ENCODE assay signal across 8 cellular contexts in genomic region chr6:138692058-138692977, GRCh38.
DNase-seq lines count a peak whose midpoint lies in the region; ATAC-seq and TF ChIP-seq lines count a peak whose summit lies in the region.

No MANE protein-coding gene starts in this region.

- H3K27ac ChIP-seq in hepatocyte, result peak overlapping the region; percentile 89

- no peaks in the 10 kb centered on the region for H3K4me1 ChIP-seq in hepatocyte (ENCODE audit: insufficient read depth)

- H3K36me3 ChIP-seq in hepatocyte (replicated peaks; ENCODE audit: insufficient read depth, low read depth), result no peaks in the 10 kb centered on the region

- H3K4me3 ChIP-seq in astrocyte of the cerebellum (ENCODE audit: low read depth, low read length), result peak overlapping the region; percentile 83
- peak overlapping the region; percentile 91 for H3K4me3 ChIP-seq in hepatocyte

- under 1% methylated on average over 43 of the region's 103 CpGs for WGBS in hepatocyte (ENCODE audit: low lambda C conversion rate, missing lambda C conversion rate)

- in situ Hi-C loops in astrocyte of the cerebellum (cut with HindIII; ENCODE audit: low sequenced_read_pairs), result no loop called here
- in situ Hi-C loops in G401 (cut with HindIII; ENCODE audit: low sequenced_read_pairs), result no loop called here

- H3K4me2 ChIP-seq in hepatocyte, result peak overlapping the region; percentile 85

- H3K9me2 ChIP-seq in hepatocyte (replicated peaks; ENCODE audit: insufficient read depth), result no peaks in the 10 kb centered on the region

- no peaks in the 10 kb centered on the region for H4K20me1 ChIP-seq in hepatocyte (ENCODE audit: insufficient read depth, poor library complexity, severe bottlenecking)

- DNase-seq in ELR (ENCODE audit: low read depth) (peak; percentile 72), HuH-7.5 (ENCODE audit: low spot score) (peak; percentile 91), T-helper 1 cell (peak; percentile 9 to 43 (median 25)), astrocyte of the cerebellum (ENCODE audit: low read depth) (no peak), hepatocyte (ENCODE audit: low spot score) (peak; percentile 89), retina (peak; percentile 88), G401 (ENCODE audit: low spot score) (no peak)

- ATAC-seq in GM21529 (IDR thresholded peaks at IDR 0.05; ENCODE audit: unreplicated experiment), result peak; percentile 63

- TF ChIP-seq CTCF in astrocyte of the cerebellum (IDR thresholded peaks at IDR 0.05; ENCODE audit: low read depth, low read length, missing control alignments) (peak; percentile 68), hepatocyte (IDR thresholded peaks at IDR 0.05; ENCODE audit: poor library complexity) (peak; percentile 89)

- H3K9me3 ChIP-seq in hepatocyte (ENCODE audit: low read depth), result no peaks in the 10 kb centered on the region

- H3K79me2 ChIP-seq in hepatocyte, result peaks cover 26% of the 10 kb centered on the region

- H3K27me3 ChIP-seq in hepatocyte, result no peaks in the 10 kb centered on the region

- H2AFZ ChIP-seq in hepatocyte, result peak overlapping the region; percentile 87

Comparison
In these comparisons a context has a peak if more than half of its experiments do, and no peak if none do; other contexts are left out.
1. DNase-seq: peak in ELR (single experiment), HuH-7.5 (single experiment), T-helper 1 cell (5 of 5), hepatocyte (single experiment) and retina (single experiment); none in astrocyte of the cerebellum (single experiment) and G401 (single experiment).